Comparison of ENCODE assay signal across 9 cellular contexts in the genomic region with DNA sequence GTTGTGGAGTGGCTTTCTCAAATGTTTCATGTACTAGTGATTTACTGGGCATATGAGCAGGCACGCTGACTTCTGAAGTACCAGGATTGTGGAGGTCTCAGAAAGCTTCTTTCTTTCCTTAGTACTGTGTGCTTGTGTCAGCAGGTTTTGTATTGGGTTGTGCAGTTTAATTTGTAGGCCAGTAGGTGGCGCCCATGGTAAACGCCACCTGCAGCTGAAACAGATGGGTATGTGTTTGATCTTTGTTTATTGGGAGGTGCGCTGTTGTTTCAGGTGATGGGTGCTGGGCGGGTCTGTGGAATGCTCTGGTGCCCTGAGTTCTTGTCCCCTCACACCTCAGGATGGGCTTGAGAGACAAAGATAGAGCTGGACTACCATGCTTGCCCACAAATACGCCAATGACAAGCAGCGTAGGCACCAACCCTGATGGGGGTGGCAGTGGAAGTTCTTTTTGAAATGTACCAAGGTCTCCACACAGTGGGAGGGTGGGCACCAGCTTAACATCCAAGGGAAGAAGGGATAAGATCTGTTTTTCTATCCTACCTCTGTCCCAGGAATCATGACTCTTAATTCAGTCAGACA.
DNase-seq lines count a peak whose midpoint lies in the region; ATAC-seq and TF ChIP-seq lines count a peak whose summit lies in the region.
"Had no signal": no experiment of that assay in that cellular context is flagged by ENCODE, and none has a peak within 500 bp of the region (broad histone marks: within the 10 kb centered on the region; RNA-seq: fewer than 3 reads in every experiment).

No MANE protein-coding gene starts in this region.

- H3K27me3 Mint-ChIP-seq in brain = peaks cover 3% of the 10 kb centered on the region

- no peak overlapping the region for H3K27ac ChIP-seq in lung (ENCODE audit: low read depth in 1 of 2, low read length in 1 of 2)
- H3K27ac ChIP-seq: skin epidermis had no signal

- H3K4me1 ChIP-seq in lung (ENCODE audit: control insufficient read depth in 2 of 2, insufficient read depth in 2 of 2, low read length in 2 of 2) = no peaks in the 10 kb centered on the region

- peak; percentile 16 for DNase-seq in DMS 273 treated with DMSO at 0.1 percent for 48 hours (lab: John Stamatoyannopoulos, UW)
- DNase-seq in NCI-H2227 treated with DMSO at 0.1 percent for 48 hours (lab: John Stamatoyannopoulos, UW) = peak; percentile 9
- DNase-seq in lung (ENCODE audit: low spot score) = no peak
- DNase-seq in mucosa of gallbladder (ENCODE audit: low spot score) = no peak

- peaks cover 0 to 2% (median 0%) of the 10 kb centered on the region in 5 experiments for H3K9me3 Mint-ChIP-seq in brain

- peak; percentile 97 for ATAC-seq in GM18907 (IDR thresholded peaks at IDR 0.05; ENCODE audit: unreplicated experiment)
- peak; percentile 96 for ATAC-seq in HG03064 (IDR thresholded peaks at IDR 0.05; ENCODE audit: low read depth, unreplicated experiment)
- ATAC-seq in lung (ENCODE audit: insufficient read depth, low FRiP score) = no peak
- ATAC-seq in HG03196 (IDR thresholded peaks at IDR 0.05; ENCODE audit: unreplicated experiment) = no peak

- H3K27me3 ChIP-seq in lung (ENCODE audit: control insufficient read depth, insufficient read depth) = no peaks in the 10 kb centered on the region

- no peaks in the 10 kb centered on the region for H3K36me3 ChIP-seq in lung (ENCODE audit: control insufficient read depth in 2 of 2, insufficient read depth in 2 of 2, low read length in 2 of 2)

- peak overlapping the region in 1 of 5 experiments; percentile 42 for H3K4me3 Mint-ChIP-seq in brain

- H3K36me3 Mint-ChIP-seq in brain = no peaks in the 10 kb centered on the region

- 31 to 34% methylated on average over 7 of the region's 7 CpGs for WGBS in lung, 2 donors

- H3K9me3 ChIP-seq in lung (ENCODE audit: control insufficient read depth in 2 of 2, insufficient read depth in 1 of 2, low read length in 1 of 2) = peaks cover 0 to 3% of the 10 kb centered on the region in 2 donors

- H3K4me1 Mint-ChIP-seq in brain = no peaks in the 10 kb centered on the region

- peak; percentile 65 to 67 for TF ChIP-seq CTCF in brain (conservative IDR thresholded peaks at IDR 0.05)
- TF ChIP-seq CTCF in lung (IDR thresholded peaks at IDR 0.05; ENCODE audit: control extremely low read depth, extremely low read depth) = peak; percentile 42

- no peak overlapping the region for H3K4me3 ChIP-seq in lung
- H3K4me3 ChIP-seq: skin epidermis had no signal

- no peak overlapping the region for H3K27ac Mint-ChIP-seq in brain

Comparison
In these comparisons a context has a peak if more than half of its experiments do, and no peak if none do; other contexts are left out.
1. DNase-seq: peak in DMS 273 treated with DMSO at 0.1 percent for 48 hours (single experiment) and NCI-H2227 treated with DMSO at 0.1 percent for 48 hours (single experiment); none in lung (single experiment) and mucosa of gallbladder (single experiment).
2. ATAC-seq: peak in GM18907 (single experiment) and HG03064 (single experiment); none in lung (single experiment) and HG03196 (single experiment).